ENCODE assay signal across 2 cellular contexts in the genomic region with DNA sequence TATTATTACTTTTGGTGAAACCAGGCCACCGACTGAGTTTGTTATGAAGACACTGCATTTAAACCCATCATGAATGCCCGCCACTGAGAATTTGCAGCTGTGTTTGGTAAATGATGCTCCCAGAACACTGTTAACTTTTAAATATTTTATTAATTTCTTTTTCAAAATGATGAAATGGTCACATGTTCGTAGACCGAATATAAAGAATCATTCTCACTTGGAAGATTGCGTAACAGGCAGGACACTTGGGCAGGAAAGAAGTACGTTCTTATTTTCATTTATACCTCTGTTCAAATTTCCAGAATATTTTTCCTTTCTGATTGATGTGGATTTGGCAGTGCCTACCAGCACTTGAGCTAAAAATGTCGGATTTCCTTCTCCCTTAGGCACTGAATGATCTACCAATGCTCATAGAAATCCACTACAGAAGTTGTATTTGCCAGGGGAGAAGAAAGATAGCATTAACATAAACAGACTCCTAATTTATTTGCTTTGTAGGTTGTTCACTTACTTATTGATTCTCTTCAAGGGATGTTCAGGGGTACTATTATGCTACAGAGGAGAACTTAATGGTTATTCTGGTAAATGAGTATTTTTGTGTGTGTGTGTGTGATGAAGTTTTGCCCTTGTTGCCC.
TF ChIP-seq lines count a peak whose summit lies in the region.

No MANE protein-coding gene starts in this region.

TF ChIP-seq in IMR-90, 13 proteins besides CTCF, POLR2A, EP300 and RAD21:
- TF ChIP-seq RCOR1 (IDR thresholded peaks at IDR 0.05; ENCODE audit: insufficient replicate concordance, low read length) (no peak), NFE2L2 (IDR thresholded peaks at IDR 0.05; ENCODE audit: low read depth, low read length) (no peak), MAZ (IDR thresholded peaks at IDR 0.05; ENCODE audit: borderline replicate concordance, low read depth, low read length) (no peak), CEBPB (IDR thresholded peaks at IDR 0.05; ENCODE audit: low read depth, low read length) (peak; percentile 95), RFX5 (IDR thresholded peaks at IDR 0.05; ENCODE audit: low read depth, low read length) (no peak), CHD1 (IDR thresholded peaks at IDR 0.05; ENCODE audit: low read depth, low read length) (no peak)
- TF ChIP-seq, protein P1, sequence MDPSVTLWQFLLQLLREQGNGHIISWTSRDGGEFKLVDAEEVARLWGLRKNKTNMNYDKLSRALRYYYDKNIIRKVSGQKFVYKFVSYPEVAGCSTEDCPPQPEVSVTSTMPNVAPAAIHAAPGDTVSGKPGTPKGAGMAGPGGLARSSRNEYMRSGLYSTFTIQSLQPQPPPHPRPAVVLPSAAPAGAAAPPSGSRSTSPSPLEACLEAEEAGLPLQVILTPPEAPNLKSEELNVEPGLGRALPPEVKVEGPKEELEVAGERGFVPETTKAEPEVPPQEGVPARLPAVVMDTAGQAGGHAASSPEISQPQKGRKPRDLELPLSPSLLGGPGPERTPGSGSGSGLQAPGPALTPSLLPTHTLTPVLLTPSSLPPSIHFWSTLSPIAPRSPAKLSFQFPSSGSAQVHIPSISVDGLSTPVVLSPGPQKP (IDR thresholded peaks at IDR 0.05; ENCODE audit: borderline replicate concordance, low read depth, low read length): no peak

TF ChIP-seq in K562, 482 proteins besides CTCF, POLR2A, EP300 and RAD21:
- TF ChIP-seq CEBPB (tag; IDR thresholded peaks at IDR 0.05): peak; percentile 93
- no peak for TF ChIP-seq BRD4 (IDR thresholded peaks at IDR 0.05)
- TF ChIP-seq CREBBP (IDR thresholded peaks at IDR 0.05; ENCODE audit: low read depth, low read length): no peak
- TF ChIP-seq RFX1 (IDR thresholded peaks at IDR 0.05): no peak
- TF ChIP-seq CEBPG (CRISPR knock-in tag; IDR thresholded peaks at IDR 0.05): no peak
- peak; percentile 83 to 99 for TF ChIP-seq CEBPG (tag; conservative IDR thresholded peaks at IDR 0.05 in 1 of 2, IDR thresholded peaks at IDR 0.05 in 1 of 2)
- TF ChIP-seq, protein P2, sequence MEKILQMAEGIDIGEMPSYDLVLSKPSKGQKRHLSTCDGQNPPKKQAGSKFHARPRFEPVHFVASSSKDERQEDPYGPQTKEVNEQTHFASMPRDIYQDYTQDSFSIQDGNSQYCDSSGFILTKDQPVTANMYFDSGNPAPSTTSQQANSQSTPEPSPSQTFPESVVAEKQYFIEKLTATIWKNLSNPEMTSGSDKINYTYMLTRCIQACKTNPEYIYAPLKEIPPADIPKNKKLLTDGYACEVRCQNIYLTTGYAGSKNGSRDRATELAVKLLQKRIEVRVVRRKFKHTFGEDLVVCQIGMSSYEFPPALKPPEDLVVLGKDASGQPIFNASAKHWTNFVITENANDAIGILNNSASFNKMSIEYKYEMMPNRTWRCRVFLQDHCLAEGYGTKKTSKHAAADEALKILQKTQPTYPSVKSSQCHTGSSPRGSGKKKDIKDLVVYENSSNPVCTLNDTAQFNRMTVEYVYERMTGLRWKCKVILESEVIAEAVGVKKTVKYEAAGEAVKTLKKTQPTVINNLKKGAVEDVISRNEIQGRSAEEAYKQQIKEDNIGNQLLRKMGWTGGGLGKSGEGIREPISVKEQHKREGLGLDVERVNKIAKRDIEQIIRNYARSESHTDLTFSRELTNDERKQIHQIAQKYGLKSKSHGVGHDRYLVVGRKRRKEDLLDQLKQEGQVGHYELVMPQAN (IDR thresholded peaks at IDR 0.05; ENCODE audit: borderline replicate concordance): no peak
- TF ChIP-seq SRSF9 (IDR thresholded peaks at IDR 0.05; ENCODE audit: borderline replicate concordance, low read depth, low read length): no peak
- no peak for TF ChIP-seq NCOR1 (IDR thresholded peaks at IDR 0.05)
- TF ChIP-seq, protein P3, sequence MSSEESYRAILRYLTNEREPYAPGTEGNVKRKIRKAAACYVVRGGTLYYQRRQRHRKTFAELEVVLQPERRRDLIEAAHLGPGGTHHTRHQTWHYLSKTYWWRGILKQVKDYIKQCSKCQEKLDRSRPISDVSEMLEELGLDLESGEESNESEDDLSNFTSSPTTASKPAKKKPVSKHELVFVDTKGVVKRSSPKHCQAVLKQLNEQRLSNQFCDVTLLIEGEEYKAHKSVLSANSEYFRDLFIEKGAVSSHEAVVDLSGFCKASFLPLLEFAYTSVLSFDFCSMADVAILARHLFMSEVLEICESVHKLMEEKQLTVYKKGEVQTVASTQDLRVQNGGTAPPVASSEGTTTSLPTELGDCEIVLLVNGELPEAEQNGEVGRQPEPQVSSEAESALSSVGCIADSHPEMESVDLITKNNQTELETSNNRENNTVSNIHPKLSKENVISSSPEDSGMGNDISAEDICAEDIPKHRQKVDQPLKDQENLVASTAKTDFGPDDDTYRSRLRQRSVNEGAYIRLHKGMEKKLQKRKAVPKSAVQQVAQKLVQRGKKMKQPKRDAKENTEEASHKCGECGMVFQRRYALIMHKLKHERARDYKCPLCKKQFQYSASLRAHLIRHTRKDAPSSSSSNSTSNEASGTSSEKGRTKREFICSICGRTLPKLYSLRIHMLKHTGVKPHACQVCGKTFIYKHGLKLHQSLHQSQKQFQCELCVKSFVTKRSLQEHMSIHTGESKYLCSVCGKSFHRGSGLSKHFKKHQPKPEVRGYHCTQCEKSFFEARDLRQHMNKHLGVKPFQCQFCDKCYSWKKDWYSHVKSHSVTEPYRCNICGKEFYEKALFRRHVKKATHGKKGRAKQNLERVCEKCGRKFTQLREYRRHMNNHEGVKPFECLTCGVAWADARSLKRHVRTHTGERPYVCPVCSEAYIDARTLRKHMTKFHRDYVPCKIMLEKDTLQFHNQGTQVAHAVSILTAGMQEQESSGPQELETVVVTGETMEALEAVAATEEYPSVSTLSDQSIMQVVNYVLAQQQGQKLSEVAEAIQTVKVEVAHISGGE (CRISPR knock-in tag; IDR thresholded peaks at IDR 0.05): no peak
